In genomic region chr2:33500177-33500576, GRCh38 we compare ENCODE assay signal across 23 cellular contexts.
"Had no signal": no experiment of that assay in that cellular context is flagged by ENCODE, and none has a peak within 500 bp of the region (broad histone marks: within the 10 kb centered on the region; RNA-seq: fewer than 3 reads in every experiment).

No MANE protein-coding gene starts in this region.

- H3K4me1 ChIP-seq: parathyroid adenoma, testis, vagina had no signal

- DNase-seq: activated CD4-positive, alpha-beta T cell treated with anti-CD3 and anti-CD28 coated beads for 36 hours; activated CD4-positive, alpha-beta T cell treated with anti-CD3 and anti-CD28 coated beads, Interleukin-2, amount 50 U/mL, for 4 hours; activated naive CD4-positive, alpha-beta T cell treated with anti-CD3 and anti-CD28 coated beads for 36 hours; activated T-cell treated with anti-CD3 and anti-CD28 coated beads, Interleukin-2, amount 50 U/mL, for 48 hours; anterior cingulate cortex; body of pancreas; dermis blood vessel endothelial cell; effector memory CD4-positive, alpha-beta T cell; hypothalamus; left ventricle myocardium superior; mammary epithelial cell; midbrain; right cardiac atrium; stimulated activated CD4-positive, alpha-beta T cell treated with anti-CD3 and anti-CD28 coated beads, Interleukin-4, amount 100 ng/mL, for 24 hours; stomach; T1000; testis had no signal

- H3K27ac Mint-ChIP-seq: activated CD4-positive, alpha-beta T cell treated with anti-CD3 and anti-CD28 coated beads for 36 hours; activated naive CD4-positive, alpha-beta T cell treated with anti-CD3 and anti-CD28 coated beads for 36 hours; WTC11 had no signal

- H2AFZ ChIP-seq: parathyroid adenoma had no signal

- ATAC-seq: activated CD4-positive, alpha-beta T cell treated with anti-CD3 and anti-CD28 coated beads for 36 hours; body of pancreas; esophagus mucosa; left ventricle myocardium superior; natural killer cell treated with Interleukin-12 subunit alpha and Interleukin-12 subunit beta and Interleukin-15 and Interleukin-18, amount 100 ng/mL, for 72 hours; right cardiac atrium; WTC11 had no signal

- H3K27me3 ChIP-seq: body of pancreas, cardiac muscle cell, stomach, testis, vagina had no signal

- H3K4me3 ChIP-seq: body of pancreas, cardiac muscle cell, stomach, testis, vagina had no signal

- H3K27ac ChIP-seq: body of pancreas, cardiac muscle cell, parathyroid adenoma, stomach, testis, vagina had no signal

- H3K4me3 Mint-ChIP-seq: activated CD4-positive, alpha-beta T cell treated with anti-CD3 and anti-CD28 coated beads for 36 hours; activated naive CD4-positive, alpha-beta T cell treated with anti-CD3 and anti-CD28 coated beads for 36 hours; natural killer cell treated with Interleukin-12 subunit alpha and Interleukin-12 subunit beta and Interleukin-15 and Interleukin-18, amount 100 ng/mL, for 72 hours; WTC11 had no signal

- H3K36me3 Mint-ChIP-seq: WTC11 had no signal

- H3K9me3 Mint-ChIP-seq: activated naive CD4-positive, alpha-beta T cell treated with anti-CD3 and anti-CD28 coated beads for 36 hours; natural killer cell treated with Interleukin-12 subunit alpha and Interleukin-12 subunit beta and Interleukin-15 and Interleukin-18, amount 100 ng/mL, for 72 hours had no signal

- H3K9me3 ChIP-seq: body of pancreas, stomach, testis, vagina had no signal

- H3K9ac ChIP-seq: parathyroid adenoma had no signal

- H3K36me3 ChIP-seq: cardiac muscle cell, stomach, vagina had no signal
